Comparison of ENCODE assay signal across 25 cellular contexts in the genomic region with DNA sequence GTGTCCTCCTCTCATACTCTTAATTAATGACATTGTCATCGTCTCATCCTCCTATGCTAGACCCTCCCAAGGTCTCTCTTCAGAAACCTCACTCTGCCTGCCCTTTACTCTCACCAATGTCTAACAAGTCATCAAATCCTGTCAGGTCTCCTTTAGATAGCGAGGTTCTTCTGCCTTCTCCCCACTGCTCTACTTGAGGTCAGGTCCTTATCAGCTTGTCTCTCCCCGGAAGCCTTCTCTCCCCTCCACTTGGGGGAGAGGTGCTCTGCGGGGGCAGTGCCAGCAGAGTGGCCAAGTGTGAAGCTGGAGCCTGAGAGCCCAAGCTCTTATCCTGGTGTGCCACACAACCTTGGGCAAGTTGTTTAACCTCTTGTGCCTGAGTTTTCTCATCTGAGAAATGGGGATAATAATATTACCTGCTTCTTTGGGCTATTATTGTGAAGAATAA.
DNase-seq lines count a peak whose midpoint lies in the region; ATAC-seq, FAIRE-seq and TF ChIP-seq lines count a peak whose summit lies in the region.
"Had no signal": no experiment of that assay in that cellular context is flagged by ENCODE, and none has a peak within 500 bp of the region (broad histone marks: within the 10 kb centered on the region; RNA-seq: fewer than 3 reads in every experiment).

No MANE protein-coding gene starts in this region.

- H3K23me2 ChIP-seq in H1 (ENCODE audit: low read depth, low read length): no peaks in the 10 kb centered on the region

- H2AK5ac ChIP-seq in H1 (ENCODE audit: low read depth, low read length): no peak overlapping the region
- no peak overlapping the region for H2AK5ac ChIP-seq in trophoblast cell (ENCODE audit: low read length)

- no peak for TF ChIP-seq POLR2A in H1 (IDR thresholded peaks at IDR 0.05; ENCODE audit: control extremely low read depth in 1 of 2, low read depth in 2 of 2, low read length in 2 of 2)

- H3K27me3 ChIP-seq in WERI-Rb-1 (ENCODE audit: insufficient read depth, low read depth, severe bottlenecking): no peaks in the 10 kb centered on the region
- no peaks in the 10 kb centered on the region for H3K27me3 ChIP-seq in H1 (replicated peaks in 1 of 4; ENCODE audit: control insufficient read depth in 3 of 4, extremely low read depth in 1 of 4, insufficient read depth in 3 of 4, low read length in 3 of 4)
- H3K27me3 ChIP-seq in trophoblast cell (ENCODE audit: insufficient read depth, low read length): no peaks in the 10 kb centered on the region
- H3K27me3 ChIP-seq: BE2C, BLaER1 had no signal

- H3K18ac ChIP-seq in H1 (ENCODE audit: extremely low read depth, low read length): no peak overlapping the region
- H3K18ac ChIP-seq in trophoblast cell (ENCODE audit: low read length): no peak overlapping the region

- H4K20me1 ChIP-seq in H1 (replicated peaks in 1 of 2; ENCODE audit: control insufficient read depth in 1 of 2, insufficient read depth in 2 of 2, low read length in 2 of 2): no peaks in the 10 kb centered on the region
- H4K20me1 ChIP-seq: BLaER1 had no signal

- no peaks in the 10 kb centered on the region for H3K79me1 ChIP-seq in H1 (ENCODE audit: low read depth, low read length)
- H3K79me1 ChIP-seq in trophoblast cell (ENCODE audit: low read length): no peaks in the 10 kb centered on the region

- POLR2A ChIA-PET in H1 (lab: Charles Lee; ENCODE audit: partially characterized antibody): no interaction called here
- POLR2A ChIA-PET in GM10248 (lab: Yijun Ruan, JAX): no interaction called here

- no peak for ATAC-seq in HG03439 (IDR thresholded peaks at IDR 0.05; ENCODE audit: unreplicated experiment)
- ATAC-seq: GM12878 had no signal

- no peak overlapping the region for H2BK20ac ChIP-seq in H1 (ENCODE audit: low read length)

- H3K27ac ChIP-seq in WERI-Rb-1: peak overlapping the region; percentile 52
- no peak overlapping the region for H3K27ac ChIP-seq in H1 (ENCODE audit: low read depth, low read length)
- H3K27ac ChIP-seq in trophoblast cell (ENCODE audit: low read depth, low read length): no peak overlapping the region
- H3K27ac ChIP-seq: BLaER1 had no signal

- no peak for TF ChIP-seq RAD21 in H1 (IDR thresholded peaks at IDR 0.05 in 1 of 2, conservative IDR thresholded peaks at IDR 0.05 in 1 of 2; ENCODE audit: low read depth in 2 of 2, low read length in 2 of 2)

- H3K4me2 ChIP-seq in H1 (ENCODE audit: insufficient read depth in 1 of 2, low read depth in 2 of 2, low read length in 2 of 2) (no peak overlapping the region), trophoblast cell (ENCODE audit: low read length) (no peak overlapping the region)
- H3K4me2 ChIP-seq: BLaER1 had no signal

- H3K4ac ChIP-seq in H1 (replicated peaks; ENCODE audit: insufficient read length, low read depth, low read length) (no peak overlapping the region), trophoblast cell (ENCODE audit: low read depth, low read length) (no peak overlapping the region)

- FAIRE-seq in H1 (lab: Jason Lieb, UNC): no peak
- FAIRE-seq: A204.1, D721Med, G401.6, GM12878, GM12892, GM18507 had no signal

- no peak for TF ChIP-seq EP300 in H1 (IDR thresholded peaks at IDR 0.05; ENCODE audit: borderline replicate concordance in 1 of 2, low read depth in 2 of 2, low read length in 2 of 2)

- H2BK120ac ChIP-seq in H1 (replicated peaks; ENCODE audit: low read depth, low read length): no peak overlapping the region
- no peak overlapping the region for H2BK120ac ChIP-seq in trophoblast cell (ENCODE audit: insufficient read depth, low read length, poor library complexity)

- H3K23ac ChIP-seq in H1 (ENCODE audit: insufficient read length) (no peak overlapping the region), trophoblast cell (ENCODE audit: low read length) (no peak overlapping the region)

- no peak overlapping the region for H2BK5ac ChIP-seq in H1 (ENCODE audit: low read depth, low read length)
- no peak overlapping the region for H2BK5ac ChIP-seq in trophoblast cell (ENCODE audit: low read depth, low read length, poor library complexity)

- H3K79me2 ChIP-seq in H1 (ENCODE audit: control insufficient read depth in 1 of 2, insufficient read depth in 2 of 2, low read length in 2 of 2) (no peaks in the 10 kb centered on the region), trophoblast cell (ENCODE audit: control insufficient read depth, insufficient read depth, low read length, poor library complexity) (no peaks in the 10 kb centered on the region)

- H3K9ac ChIP-seq in H1 (replicated peaks in 1 of 4; ENCODE audit: extremely low read depth in 1 of 4, low read depth in 3 of 4, low read length in 3 of 4): no peak overlapping the region
- H3K9ac ChIP-seq in trophoblast cell (ENCODE audit: low read length): no peak overlapping the region
- H3K9ac ChIP-seq: BLaER1 had no signal

- H2BK12ac ChIP-seq in H1 (ENCODE audit: low read depth, low read length): no peak overlapping the region
- H2BK12ac ChIP-seq in trophoblast cell (ENCODE audit: low read length): no peak overlapping the region

- H3K9me3 ChIP-seq in WERI-Rb-1 (ENCODE audit: severe bottlenecking) (no peaks in the 10 kb centered on the region), H1 (ENCODE audit: insufficient read depth in 2 of 2, low read depth in 1 of 2, low read length in 1 of 2) (no peaks in the 10 kb centered on the region), trophoblast cell (ENCODE audit: insufficient read depth, low read depth, low read length) (no peaks in the 10 kb centered on the region)
- H3K9me3 ChIP-seq: BE2C, BLaER1, Caco-2 had no signal

- H3K4me1 ChIP-seq in H1 (replicated peaks in 1 of 4; ENCODE audit: control insufficient read depth in 3 of 4, insufficient read depth in 4 of 4, low read length in 3 of 4): no peaks in the 10 kb centered on the region
- no peaks in the 10 kb centered on the region for H3K4me1 ChIP-seq in trophoblast cell (ENCODE audit: control insufficient read depth in 1 of 2, insufficient read depth in 2 of 2, low read length in 2 of 2)
- H3K4me1 ChIP-seq: BE2C, Caco-2 had no signal

- 0 out of 2 replicates have a peak overlapping the region, but pooled peaks have one; percentile 11 for H2AFZ ChIP-seq in H1 (ENCODE audit: low read length)
- H2AFZ ChIP-seq in trophoblast cell (ENCODE audit: insufficient read depth, low read length, poor library complexity): no peak overlapping the region

- no peak overlapping the region for H4K12ac ChIP-seq in trophoblast cell (ENCODE audit: low read depth, low read length)

- H4K5ac ChIP-seq in H1 (ENCODE audit: insufficient read length, low read depth, low read length): no peak overlapping the region

- no peak overlapping the region for H3K4me3 ChIP-seq in WERI-Rb-1 (ENCODE audit: low read depth, low read length)
- H3K4me3 ChIP-seq in H1 (ENCODE audit: extremely low read depth in 1 of 4, insufficient read depth in 2 of 4, low read depth in 3 of 4, low read length in 4 of 4): no peak overlapping the region
- H3K4me3 ChIP-seq in trophoblast cell (ENCODE audit: low read depth, low read length): no peak overlapping the region
- H3K4me3 ChIP-seq: BLaER1, GM12878 had no signal

- CTCF ChIA-PET in H1 (lab: Charles Lee; ENCODE audit: partially characterized antibody) (interaction anchor here (1.1 kb wide), 1 partner anchor 17 kb away, joined by 3 read pairs; no protein-coding TSS in a partner anchor), GM10248 (lab: Yijun Ruan, JAX) (interaction anchor here (1.4 kb wide), 1 partner anchor 25 kb away, joined by 3 read pairs; no protein-coding TSS in a partner anchor)

- peak; percentile 49 for DNase-seq in CMK (ENCODE audit: low read depth)
- DNase-seq in OCI-M1 (lab: John Stamatoyannopoulos, UW): peak; percentile 67
- peak; percentile 23 for DNase-seq in WERI-Rb-1
- no peak for DNase-seq in H1 (ENCODE audit: low read depth in 1 of 2, low spot score in 2 of 2)
- DNase-seq in GM10248 (ENCODE audit: extremely low spot score): no peak
- DNase-seq in trophoblast cell: no peak
- DNase-seq: 8988T; ACHN; BE2C; C1 segment of cervical spinal cord; Caco-2; Calu3; CD4-positive, alpha-beta memory T cell; CD4-positive, CD25-positive, alpha-beta regulatory T cell; CD8-positive, alpha-beta memory T cell; DMS79 treated with DMSO at 0.1 percent for 48 hours; GF-D8 had no signal

- 84% methylated on average over 4 of the region's 4 CpGs; no CpG with 5 or more reads in 1 of the 2 experiments for WGBS in H1 (ENCODE audit: extremely low coverage in 1 of 2, insufficient coverage in 1 of 2, insufficient read length in 1 of 2, insufficient replicate concordance in 2 of 2, low coverage in 1 of 2, low lambda C conversion rate in 2 of 2, missing lambda C conversion rate in 1 of 2), 2 experiments
- WGBS in trophoblast cell (ENCODE audit: extremely low coverage, insufficient coverage, insufficient read length): no CpG with 5 or more reads among the region's 4 CpGs

- no peak overlapping the region for H2BK15ac ChIP-seq in H1 (ENCODE audit: low read length)

- no peak overlapping the region for H3K56ac ChIP-seq in H1 (replicated peaks; ENCODE audit: insufficient read length, low read depth, low read length)

- TF ChIP-seq CTCF in WERI-Rb-1 (IDR thresholded peaks at IDR 0.05; ENCODE audit: low read depth, low read length): no peak
- TF ChIP-seq CTCF in H1 (IDR thresholded peaks at IDR 0.05; ENCODE audit: control extremely low read depth in 1 of 3, insufficient read depth in 1 of 3, low read depth in 1 of 3, low read length in 3 of 3): no peak
- TF ChIP-seq CTCF in GM10248 (IDR thresholded peaks at IDR 0.05; ENCODE audit: control extremely low read depth, extremely low read depth, low read depth, missing control alignments): no peak

- no peak overlapping the region for H4K8ac ChIP-seq in H1 (ENCODE audit: extremely low read depth, insufficient read depth, low read length)
- no peak overlapping the region for H4K8ac ChIP-seq in trophoblast cell (ENCODE audit: low read depth, low read length)

- H3K14ac ChIP-seq in H1 (ENCODE audit: insufficient read length): no peak overlapping the region
- H3K14ac ChIP-seq in trophoblast cell (ENCODE audit: low read length): no peak overlapping the region

- H3K36me3 ChIP-seq in WERI-Rb-1 (no peaks in the 10 kb centered on the region), H1 (ENCODE audit: control insufficient read depth in 2 of 4, insufficient read depth in 4 of 4, low read length in 3 of 4) (no peaks in the 10 kb centered on the region), trophoblast cell (ENCODE audit: control insufficient read depth in 1 of 2, insufficient read depth in 2 of 2, low read length in 2 of 2) (no peaks in the 10 kb centered on the region)
- H3K36me3 ChIP-seq: BE2C, BLaER1 had no signal

- H4K91ac ChIP-seq in H1 (replicated peaks; ENCODE audit: insufficient read length, low read length) (no peak overlapping the region), trophoblast cell (ENCODE audit: low read depth, low read length) (no peak overlapping the region)

TF ChIP-seq in H1, 55 proteins besides CTCF, POLR2A, EP300 and RAD21:
- no peak for TF ChIP-seq TBP (IDR thresholded peaks at IDR 0.05; ENCODE audit: low read depth, low read length)

Comparison
In these comparisons a context has a peak if more than half of its experiments do, and no peak if none do; other contexts are left out.
1. DNase-seq: peak in CMK (single experiment), OCI-M1 (single experiment) and WERI-Rb-1 (single experiment); none in H1 (0 of 2), GM10248 (single experiment) and trophoblast cell (0 of 2).